ENCODE assay signal across 24 cellular contexts in the genomic region with DNA sequence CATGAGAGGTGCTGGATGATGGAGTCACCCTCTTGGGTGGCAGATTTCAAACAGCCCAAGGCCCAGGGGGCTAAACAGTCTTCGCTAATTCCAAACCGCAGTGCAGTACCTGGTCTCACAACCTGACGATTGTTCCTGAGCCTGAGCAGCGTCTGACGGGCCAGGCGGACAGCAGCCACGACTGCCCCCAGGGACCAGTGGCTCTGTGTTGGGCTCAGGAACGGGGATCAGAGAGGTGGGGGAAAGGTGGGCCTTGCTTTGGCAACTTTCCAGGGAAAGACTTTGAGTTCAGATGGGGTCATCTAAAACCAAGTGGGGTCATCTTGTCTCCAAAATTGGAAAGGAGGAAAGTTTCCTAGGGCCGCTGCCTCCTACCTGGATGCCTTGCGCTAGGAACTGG. TPM values are rescaled to one million over a fixed set of nuclear protein-coding genes. Genes with fewer than 3 reads are reported as not detected.
DNase-seq lines count a peak whose midpoint lies in the region; ATAC-seq, FAIRE-seq and TF ChIP-seq lines count a peak whose summit lies in the region.
"Had no signal": no experiment of that assay in that cellular context is flagged by ENCODE, and none has a peak within 500 bp of the region (broad histone marks: within the 10 kb centered on the region; RNA-seq: fewer than 3 reads in every experiment).

No MANE protein-coding gene starts in this region.

- CTCF ChIA-PET in K562 (lab: Yijun Ruan, JAX; ENCODE audit: low intra/inter-chr PET ratio), result no interaction called here

- no peak for FAIRE-seq in K562 (lab: Jason Lieb, UNC)

- peaks cover 5% of the 10 kb centered on the region for H3K36me3 Mint-ChIP-seq in activated T-cell treated with anti-CD3 and anti-CD28 coated beads, Interleukin-2, amount 50 U/mL, for 24 hours (ENCODE audit: low read depth)
- H3K36me3 Mint-ChIP-seq in activated T-cell treated with anti-CD3 and anti-CD28 coated beads, Interleukin-2, amount 50 U/mL, for 4 hours (ENCODE audit: insufficient read depth), result peaks cover 13% of the 10 kb centered on the region
- H3K36me3 Mint-ChIP-seq: activated naive CD8-positive, alpha-beta T cell treated with anti-CD3 and anti-CD28 coated beads, Interleukin-2, amount 10 ng/mL, durations not matched to agents 7 days and 5 days; CD14-positive monocyte; naive B cell had no signal

- peak overlapping the region; percentile 4 for H3K27ac Mint-ChIP-seq in activated T-cell treated with anti-CD3 and anti-CD28 coated beads, Interleukin-2, amount 50 U/mL, for 24 hours
- H3K27ac Mint-ChIP-seq: activated CD4-positive, alpha-beta T cell treated with anti-CD3 and anti-CD28 coated beads for 36 hours; activated CD8-positive, alpha-beta T cell treated with anti-CD3 and anti-CD28 coated beads, Interleukin-2, amount 10 ng/mL, durations not matched to agents 7 days and 5 days; activated naive CD8-positive, alpha-beta T cell treated with anti-CD3 and anti-CD28 coated beads, Interleukin-2, amount 10 ng/mL, durations not matched to agents 7 days and 5 days; CD14-positive monocyte; naive B cell; T-helper 2 cell treated with Interferon-gamma antibody and Interleukin-4, amounts not matched to agents 5 μg/mL and 100 μg/mL, for 36 hours had no signal

- H3K27ac ChIP-seq in K562 (ENCODE audit: extremely low read depth, low read depth, low read length), result no peak overlapping the region
- no peak overlapping the region for H3K27ac ChIP-seq in right cardiac atrium (ENCODE audit: low read length)
- H3K27ac ChIP-seq: 22Rv1, epithelial cell of prostate, GM23248, neutrophil, tibial nerve had no signal

- H3K36me3 ChIP-seq in K562 (ENCODE audit: control insufficient read depth, insufficient read depth, low read length), result no peaks in the 10 kb centered on the region
- H3K36me3 ChIP-seq: neutrophil, tibial nerve had no signal

- H4K20me1 ChIP-seq in K562 (replicated peaks; ENCODE audit: control insufficient read depth, insufficient read depth, low read length), result no peaks in the 10 kb centered on the region

- H3K79me2 ChIP-seq in K562 (ENCODE audit: control insufficient read depth, insufficient read depth, low read length), result no peaks in the 10 kb centered on the region

- H3K4me2 ChIP-seq in K562 (ENCODE audit: insufficient read depth, low read length), result peak overlapping the region; percentile 61

- WGBS in K562 (ENCODE audit: insufficient coverage, low coverage, missing lambda C conversion rate), result 73% methylated on average over 10 of the region's 10 CpGs
- 75% methylated on average over 10 of the region's 10 CpGs for WGBS in right cardiac atrium

- intact Hi-C loops in K562 (cut with micrococcal nuclease), result loop anchor here (2.0 kb wide), 1 partner anchor 55 kb away; no protein-coding TSS in a partner anchor
- intact Hi-C loops in right cardiac atrium (cut with DNase I), result no loop called here
- intact Hi-C loops in posterior vena cava (cut with DNase I), result no loop called here

- no peak for TF ChIP-seq CTCF in K562 (IDR thresholded peaks at IDR 0.05 in 2 of 3, conservative IDR thresholded peaks at IDR 0.05 in 1 of 3; ENCODE audit: insufficient read depth in 2 of 3, low read depth in 1 of 3, low read length in 3 of 3)

- no peak overlapping the region for H3K4me3 ChIP-seq in K562
- peak overlapping the region; percentile 7 for H3K4me3 ChIP-seq in right cardiac atrium (ENCODE audit: low read length)
- H3K4me3 ChIP-seq: GM23248 had no signal

- H3K27me3 Mint-ChIP-seq in activated T-cell treated with anti-CD3 and anti-CD28 coated beads, Interleukin-2, amount 50 U/mL, for 24 hours, result peaks cover 3% of the 10 kb centered on the region
- no peaks in the 10 kb centered on the region for H3K27me3 Mint-ChIP-seq in activated T-cell treated with anti-CD3 and anti-CD28 coated beads, Interleukin-2, amount 50 U/mL, for 4 hours (ENCODE audit: low read depth)
- H3K27me3 Mint-ChIP-seq: activated CD4-positive, alpha-beta T cell treated with anti-CD3 and anti-CD28 coated beads for 36 hours had no signal

- 0 out of 2 replicates have a peak overlapping the region, but pooled peaks have one; percentile 36 for H2AFZ ChIP-seq in K562 (ENCODE audit: low read depth, low read length)
- H2AFZ ChIP-seq: GM23248 had no signal

- H3K4me1 ChIP-seq in K562 (replicated peaks in 1 of 2; ENCODE audit: control insufficient read depth in 2 of 2, insufficient read depth in 2 of 2, low read length in 2 of 2), result peaks cover 22 to 36% of the 10 kb centered on the region in 2 experiments; a peak in 4 of 5 replicates
- H3K4me1 ChIP-seq in right cardiac atrium (ENCODE audit: control insufficient read depth, insufficient read depth, low read length), result no peaks in the 10 kb centered on the region

- ATAC-seq in activated T-cell treated with anti-CD3 and anti-CD28 coated beads, Interleukin-2, amount 50 U/mL, for 4 hours, result no peak
- peak; percentile 7 for ATAC-seq in K562
- ATAC-seq in right cardiac atrium, result peak in 1 of 2 donors; percentile 12
- ATAC-seq in HG02884 (IDR thresholded peaks at IDR 0.05; ENCODE audit: unreplicated experiment), result no peak
- ATAC-seq in GM18511 (IDR thresholded peaks at IDR 0.05; ENCODE audit: unreplicated experiment), result no peak

- no peak for TF ChIP-seq RAD21 in K562 (CRISPR knock-in tag; conservative IDR thresholded peaks at IDR 0.05 in 1 of 2, IDR thresholded peaks at IDR 0.05 in 1 of 2)

- in situ Hi-C loops in K562 (cut with MboI), result no loop called here

- no peak for DNase-seq in activated T-cell treated with anti-CD3 and anti-CD28 coated beads, Interleukin-2, amount 50 U/mL, for 24 hours
- DNase-seq in activated T-cell treated with anti-CD3 and anti-CD28 coated beads, Interleukin-2, amount 50 U/mL, for 4 hours, result no peak
- DNase-seq in K562 (ENCODE audit: extremely low read depth in 1 of 4, low spot score in 3 of 4), result no peak
- no peak for DNase-seq in right cardiac atrium
- peak; percentile 29 for DNase-seq in posterior vena cava (ENCODE audit: low spot score)
- no peak for DNase-seq in NAMALWA (ENCODE audit: low spot score)
- DNase-seq: activated gamma-delta T cell, Calu3, DND-41, GM23248, naive B cell, NCI-H2029, NCI-H345 had no signal

- no peak overlapping the region for H3K4me3 Mint-ChIP-seq in activated T-cell treated with anti-CD3 and anti-CD28 coated beads, Interleukin-2, amount 50 U/mL, for 24 hours
- H3K4me3 Mint-ChIP-seq in activated T-cell treated with anti-CD3 and anti-CD28 coated beads, Interleukin-2, amount 50 U/mL, for 4 hours, result no peak overlapping the region
- H3K4me3 Mint-ChIP-seq: activated CD4-positive, alpha-beta T cell treated with anti-CD3 and anti-CD28 coated beads for 36 hours; activated CD8-positive, alpha-beta T cell treated with anti-CD3 and anti-CD28 coated beads, Interleukin-2, amount 10 ng/mL, durations not matched to agents 7 days and 5 days; activated naive CD8-positive, alpha-beta T cell treated with anti-CD3 and anti-CD28 coated beads, Interleukin-2, amount 10 ng/mL, durations not matched to agents 7 days and 5 days; naive B cell; T-helper 2 cell treated with Interferon-gamma antibody and Interleukin-4, amounts not matched to agents 5 μg/mL and 100 μg/mL, for 36 hours had no signal

- H3K9me3 ChIP-seq in K562 (replicated peaks; ENCODE audit: control insufficient read depth, insufficient read depth, low read depth, low read length) (no peaks in the 10 kb centered on the region), right cardiac atrium (ENCODE audit: control insufficient read depth, low read length) (no peaks in the 10 kb centered on the region)
- H3K9me3 ChIP-seq: neutrophil, tibial nerve had no signal

- no peaks in the 10 kb centered on the region for H3K27me3 ChIP-seq in K562 (ENCODE audit: control insufficient read depth in 2 of 2, insufficient read depth in 2 of 2, low read length in 2 of 2)
- H3K27me3 ChIP-seq in right cardiac atrium (ENCODE audit: control insufficient read depth, insufficient read depth), result no peaks in the 10 kb centered on the region
- H3K27me3 ChIP-seq: tibial nerve had no signal

- TF ChIP-seq EP300 in K562 (IDR thresholded peaks at IDR 0.05; ENCODE audit: low read length), result no peak

- no TSS peak for BruUV-seq in K562 (replicated peaks; lab: Mats Ljungman, UMichigan)

- H3K4me1 Mint-ChIP-seq in activated T-cell treated with anti-CD3 and anti-CD28 coated beads, Interleukin-2, amount 50 U/mL, for 24 hours (ENCODE audit: low read depth), result peaks cover 19% of the 10 kb centered on the region
- H3K4me1 Mint-ChIP-seq in activated T-cell treated with anti-CD3 and anti-CD28 coated beads, Interleukin-2, amount 50 U/mL, for 4 hours (ENCODE audit: low read depth), result peaks cover 16% of the 10 kb centered on the region

- POLR2A ChIA-PET in K562 (lab: Yijun Ruan, JAX), result interaction anchor here (0.9 to 3.7 kb wide), 4 partner anchors 11 to 37 kb away, joined by 3 to 22 read pairs (median 4); partner anchors contain the start of gene RNASEH1

- TF ChIP-seq POLR2A in K562 (conservative IDR thresholded peaks at IDR 0.05), result no peak

- no peaks in the 10 kb centered on the region for H3K9me1 ChIP-seq in K562 (ENCODE audit: control insufficient read depth, insufficient read depth, low read length)

- H3K9ac ChIP-seq in K562 (ENCODE audit: insufficient read depth in 1 of 2, low read depth in 2 of 2, low read length in 2 of 2), result peak overlapping the region; percentile 34 to 87; a peak in 1 of 4 replicates
- H3K9ac ChIP-seq: GM23248 had no signal

- no peaks in the 10 kb centered on the region for H3K9me3 Mint-ChIP-seq in activated T-cell treated with anti-CD3 and anti-CD28 coated beads, Interleukin-2, amount 50 U/mL, for 24 hours
- no peaks in the 10 kb centered on the region for H3K9me3 Mint-ChIP-seq in activated T-cell treated with anti-CD3 and anti-CD28 coated beads, Interleukin-2, amount 50 U/mL, for 4 hours
- H3K9me3 Mint-ChIP-seq: activated naive CD8-positive, alpha-beta T cell treated with anti-CD3 and anti-CD28 coated beads, Interleukin-2, amount 10 ng/mL, durations not matched to agents 7 days and 5 days; T-helper 2 cell treated with Interferon-gamma antibody and Interleukin-4, amounts not matched to agents 5 μg/mL and 100 μg/mL, for 36 hours had no signal

RNA-seq across cellular contexts. Expression of gene COLEC11, which starts 0.5 kb away (rescaled TPM):
- under 1 TPM in 2 of 3 donors, not detected in 1; 0.28 to 0.43 TPM for total RNA-seq in activated T-cell treated with anti-CD3 and anti-CD28 coated beads, Interleukin-2, amount 50 U/mL, for 4 hours
- 2.0 and 3.4 TPM in 2 replicates for total RNA-seq in K562 (2011; cell fraction: chromatin; rRNA removed; ENCODE audit: low replicate concordance)
- total RNA-seq in K562 (2011; cell fraction: nucleolus; rRNA removed), result 3.3 and 3.7 TPM in 2 replicates
- total RNA-seq in K562 (2011; cell fraction: nucleoplasm; rRNA removed), result 3.4 and 3.7 TPM in 2 replicates
- total RNA-seq in K562 (2014; rRNA removed) (2.9 and 5.4 TPM in 2 replicates), K562 (2014; rRNA removed; fragmentation: Illumina TruSeq; extraction: Trizol) (0.67 and 0.98 TPM in 2 replicates), K562 (2015; rRNA removed; fragmentation: Illumina TruSeq; extraction: Trizol) (2.0 and 2.6 TPM in 2 replicates), K562 (2021) (2.9 and 4.3 TPM in 2 replicates), right cardiac atrium (10 to 100 TPM; 12.5 to 67.8 (median 36.3) TPM), posterior vena cava (1 to 10 TPM in 1 of 2 donors, under 1 TPM in 1; 0.71 to 3.8 TPM)
- polyA plus RNA-seq in K562 (2011; rRNA removed) (0.93 and 1.6 TPM in 2 replicates), K562 (2014; fragmentation: Illumina TruSeq; extraction: Trizol) (1.8 and 3.2 TPM in 2 replicates), K562 (2014; fragmentation: Nextera tagmentation; extraction: Ambion mirVana) (under 1 TPM; 0.32 to 0.73 TPM), K562 (2014; rRNA removed) (3.3 and 4.3 TPM in 2 replicates), right cardiac atrium (70.6 TPM)
- 1.6 and 4.7 TPM in 2 replicates for polyA plus RNA-seq in K562 (2011; cell fraction: cytosol; rRNA removed)
- 0.69 and 1.5 TPM in 2 replicates for polyA plus RNA-seq in K562 (2011; cell fraction: nucleus; rRNA removed)
- polyA plus RNA-seq in K562 (2012), result 3.8 and 6.7 TPM in 2 replicates
- polyA minus RNA-seq in K562 (2011; rRNA and poly(A)+ RNA removed), result 0.63 and 1.2 TPM in 2 replicates
- polyA minus RNA-seq in K562 (2011; cell fraction: cytosol; rRNA and poly(A)+ RNA removed), result not detected in 2 replicates
- polyA minus RNA-seq in K562 (2011; cell fraction: nucleus; rRNA and poly(A)+ RNA removed), result 0.54 and 0.78 TPM in 2 replicates
- total RNA-seq: activated CD8-positive, alpha-beta T cell treated with anti-CD3 and anti-CD28 coated beads, Interleukin-2, amount 10 ng/mL, durations not matched to agents 7 days and 5 days; Calu3; GM23248 had no signal
- polyA plus RNA-seq: CD14-positive monocyte, GM23248 had no signal

RNA-seq across cellular contexts. Expression of gene RPS7, which starts 20.3 kb away (rescaled TPM):
- total RNA-seq in activated T-cell treated with anti-CD3 and anti-CD28 coated beads, Interleukin-2, amount 50 U/mL, for 4 hours, result 1,000 to 10,000 TPM; 1,876 to 2,075 (median 2,071) TPM
- 147 and 178 TPM in 2 replicates for total RNA-seq in K562 (2011; cell fraction: chromatin; rRNA removed; ENCODE audit: low replicate concordance)
- total RNA-seq in K562 (2011; cell fraction: nucleolus; rRNA removed), result 248 and 275 TPM in 2 replicates
- 393 and 713 TPM in 2 replicates for total RNA-seq in K562 (2011; cell fraction: nucleoplasm; rRNA removed)
- total RNA-seq in K562 (2014; rRNA removed) (2,103 and 2,507 TPM in 2 replicates), K562 (2014; rRNA removed; fragmentation: Illumina TruSeq; extraction: Trizol) (3,088 and 3,235 TPM in 2 replicates), K562 (2015; rRNA removed; fragmentation: Illumina TruSeq; extraction: Trizol) (4,033 and 4,169 TPM in 2 replicates), K562 (2021) (2,201 and 2,441 TPM in 2 replicates), right cardiac atrium (100 to 1,000 TPM; 741 to 785 (median 759) TPM), posterior vena cava (1,000 to 10,000 TPM; 1,084 to 1,219 TPM)
- polyA plus RNA-seq in K562 (2011; rRNA removed) (2,427 and 2,760 TPM in 2 replicates), K562 (2014; fragmentation: Illumina TruSeq; extraction: Trizol) (2,675 and 2,931 TPM in 2 replicates), K562 (2014; fragmentation: Nextera tagmentation; extraction: Ambion mirVana) (1,000 to 10,000 TPM; 2,718 to 3,051 TPM), K562 (2014; rRNA removed) (2,676 and 2,779 TPM in 2 replicates), right cardiac atrium (1,436 TPM)
- polyA plus RNA-seq in K562 (2011; cell fraction: cytosol; rRNA removed), result 843 and 1,466 TPM in 2 replicates
- 522 and 963 TPM in 2 replicates for polyA plus RNA-seq in K562 (2011; cell fraction: nucleus; rRNA removed)
- polyA plus RNA-seq in K562 (2012), result 1,908 and 2,807 TPM in 2 replicates
- 462 and 473 TPM in 2 replicates for polyA minus RNA-seq in K562 (2011; rRNA and poly(A)+ RNA removed)
- polyA minus RNA-seq in K562 (2011; cell fraction: cytosol; rRNA and poly(A)+ RNA removed), result 394 and 466 TPM in 2 replicates
- 97.9 and 170 TPM in 2 replicates for polyA minus RNA-seq in K562 (2011; cell fraction: nucleus; rRNA and poly(A)+ RNA removed)

RNA-seq across cellular contexts. Expression of gene RNASEH1, which starts 37.3 kb away (rescaled TPM):
- total RNA-seq in activated T-cell treated with anti-CD3 and anti-CD28 coated beads, Interleukin-2, amount 50 U/mL, for 4 hours, result 10 to 100 TPM; 34.0 to 36.7 (median 36.0) TPM
- total RNA-seq in K562 (2011; cell fraction: chromatin; rRNA removed; ENCODE audit: low replicate concordance), result 18.2 and 25.1 TPM in 2 replicates
- 21.2 and 21.8 TPM in 2 replicates for total RNA-seq in K562 (2011; cell fraction: nucleolus; rRNA removed)
- total RNA-seq in K562 (2011; cell fraction: nucleoplasm; rRNA removed), result 16.9 and 21.5 TPM in 2 replicates
- total RNA-seq in K562 (2014; rRNA removed) (46.5 and 46.8 TPM in 2 replicates), K562 (2014; rRNA removed; fragmentation: Illumina TruSeq; extraction: Trizol) (40.8 and 42.8 TPM in 2 replicates), K562 (2015; rRNA removed; fragmentation: Illumina TruSeq; extraction: Trizol) (47.1 and 47.5 TPM in 2 replicates), K562 (2021) (44.1 and 45.6 TPM in 2 replicates), right cardiac atrium (10 to 100 TPM; 19.6 to 21.2 (median 20.0) TPM), posterior vena cava (10 to 100 TPM; 20.7 to 23.9 TPM)
- polyA plus RNA-seq in K562 (2011; rRNA removed) (21.7 and 25.7 TPM in 2 replicates), K562 (2014; fragmentation: Illumina TruSeq; extraction: Trizol) (34.7 and 35.3 TPM in 2 replicates), K562 (2014; fragmentation: Nextera tagmentation; extraction: Ambion mirVana) (10 to 100 TPM; 27.5 to 32.7 TPM), K562 (2014; rRNA removed) (46.8 and 47.9 TPM in 2 replicates), right cardiac atrium (17.3 TPM)
- polyA plus RNA-seq in K562 (2011; cell fraction: cytosol; rRNA removed), result 13.4 and 16.5 TPM in 2 replicates
- polyA plus RNA-seq in K562 (2011; cell fraction: nucleus; rRNA removed), result 19.4 and 20.6 TPM in 2 replicates
- 19.1 and 35.8 TPM in 2 replicates for polyA plus RNA-seq in K562 (2012)
- 20.3 and 20.5 TPM in 2 replicates for polyA minus RNA-seq in K562 (2011; rRNA and poly(A)+ RNA removed)
- polyA minus RNA-seq in K562 (2011; cell fraction: cytosol; rRNA and poly(A)+ RNA removed), result 14.8 and 18.3 TPM in 2 replicates
- polyA minus RNA-seq in K562 (2011; cell fraction: nucleus; rRNA and poly(A)+ RNA removed), result 14.9 and 20.8 TPM in 2 replicates
